In genomic region chr11:721347-721912, GRCh38 we compare ENCODE assay signal across 8 cellular contexts. TPM values are rescaled to one million over a fixed set of nuclear protein-coding genes. Genes with fewer than 3 reads are reported as not detected.
DNase-seq lines count a peak whose midpoint lies in the region; ATAC-seq lines count a peak whose summit lies in the region.
"Had no signal": no experiment of that assay in that cellular context is flagged by ENCODE, and none has a peak within 500 bp of the region (broad histone marks: within the 10 kb centered on the region; RNA-seq: fewer than 3 reads in every experiment).

No MANE protein-coding gene starts in this region.

- intact Hi-C loops in activated CD4-positive, alpha-beta memory T cell treated with anti-CD3 and anti-CD28 coated beads for 36 hours (cut with micrococcal nuclease), result loop anchor here (5.0 kb wide), 1 partner anchor 184 kb away; the partner anchor contains the start of genes HRAS and LRRC56
- intact Hi-C loops in activated T-helper 1 cell treated with anti-CD3 and anti-CD28 coated beads, Interleukin-12 subunit alpha, Interleukin-12 subunit beta, Interleukin-2, Interleukin-4 antibody, amounts not matched to agents 30 ng/mL and 10 ng/mL and 1 ng/mL, durations not matched to agents 14 hours and 24 hours and 36 hours (cut with micrococcal nuclease), result loop anchor here (5.0 to 10.0 kb wide), 2 partner anchors 184 to 277 kb away; partner anchors contain the start of genes ANO9, HRAS and LRRC56

- H3K4me1 Mint-ChIP-seq in activated CD4-positive, alpha-beta memory T cell treated with anti-CD3 and anti-CD28 coated beads, Interleukin-2, amount 10 ng/mL, durations not matched to agents 7 days and 5 days, result peaks cover 24% of the 10 kb centered on the region
- peaks cover 12% of the 10 kb centered on the region for H3K4me1 Mint-ChIP-seq in activated CD4-positive, alpha-beta memory T cell treated with anti-CD3 and anti-CD28 coated beads for 36 hours (ENCODE audit: low read depth)
- H3K4me1 Mint-ChIP-seq in activated T-helper 1 cell treated with anti-CD3 and anti-CD28 coated beads, Interleukin-12 subunit alpha, Interleukin-12 subunit beta, Interleukin-2, Interleukin-4 antibody, amounts not matched to agents 30 ng/mL and 10 ng/mL and 1 ng/mL, durations not matched to agents 14 hours and 24 hours and 36 hours (ENCODE audit: low read depth), result peaks cover 8% of the 10 kb centered on the region
- peaks cover 18% of the 10 kb centered on the region for H3K4me1 Mint-ChIP-seq in stimulated activated naive CD8-positive, alpha-beta T cell treated with anti-CD3 and anti-CD28 coated beads, Interleukin-15, Interleukin-2, amounts not matched to agents 100 ng/mL and 50 ng/mL, for 24 hours (ENCODE audit: low read depth)

- peaks cover 30% of the 10 kb centered on the region for H3K27me3 Mint-ChIP-seq in activated CD4-positive, alpha-beta memory T cell treated with anti-CD3 and anti-CD28 coated beads, Interleukin-2, amount 10 ng/mL, durations not matched to agents 7 days and 5 days
- peaks cover 14% of the 10 kb centered on the region for H3K27me3 Mint-ChIP-seq in activated CD4-positive, alpha-beta memory T cell treated with anti-CD3 and anti-CD28 coated beads for 36 hours
- peaks cover 30% of the 10 kb centered on the region for H3K27me3 Mint-ChIP-seq in activated T-helper 1 cell treated with anti-CD3 and anti-CD28 coated beads, Interleukin-12 subunit alpha, Interleukin-12 subunit beta, Interleukin-2, Interleukin-4 antibody, amounts not matched to agents 30 ng/mL and 10 ng/mL and 1 ng/mL, durations not matched to agents 14 hours and 24 hours and 36 hours (ENCODE audit: insufficient read depth)
- H3K27me3 Mint-ChIP-seq in stimulated activated naive CD8-positive, alpha-beta T cell treated with anti-CD3 and anti-CD28 coated beads, Interleukin-15, Interleukin-2, amounts not matched to agents 100 ng/mL and 50 ng/mL, for 24 hours, result peaks cover 18% of the 10 kb centered on the region

- H3K27ac Mint-ChIP-seq in activated CD4-positive, alpha-beta memory T cell treated with anti-CD3 and anti-CD28 coated beads, Interleukin-2, amount 10 ng/mL, durations not matched to agents 7 days and 5 days, result no peak overlapping the region
- H3K27ac Mint-ChIP-seq in activated CD4-positive, alpha-beta memory T cell treated with anti-CD3 and anti-CD28 coated beads for 36 hours, result no peak overlapping the region
- H3K27ac Mint-ChIP-seq in activated T-helper 1 cell treated with anti-CD3 and anti-CD28 coated beads, Interleukin-12 subunit alpha, Interleukin-12 subunit beta, Interleukin-2, Interleukin-4 antibody, amounts not matched to agents 30 ng/mL and 10 ng/mL and 1 ng/mL, durations not matched to agents 14 hours and 24 hours and 36 hours, result no peak overlapping the region
- H3K27ac Mint-ChIP-seq in stimulated activated naive CD8-positive, alpha-beta T cell treated with anti-CD3 and anti-CD28 coated beads, Interleukin-15, Interleukin-2, amounts not matched to agents 100 ng/mL and 50 ng/mL, for 24 hours, result no peak overlapping the region
- H3K27ac Mint-ChIP-seq: activated CD4-positive, alpha-beta T cell treated with anti-CD3 and anti-CD28 coated beads, Interleukin-2, amount 10 ng/mL, durations not matched to agents 7 days and 5 days had no signal

- DNase-seq in activated CD4-positive, alpha-beta memory T cell treated with anti-CD3 and anti-CD28 coated beads, Interleukin-2, amount 10 ng/mL, durations not matched to agents 7 days and 5 days, result no peak
- no peak for DNase-seq in activated CD4-positive, alpha-beta memory T cell treated with anti-CD3 and anti-CD28 coated beads for 36 hours
- DNase-seq in activated T-helper 1 cell treated with anti-CD3 and anti-CD28 coated beads, Interleukin-12 subunit alpha, Interleukin-12 subunit beta, Interleukin-2, Interleukin-4 antibody, amounts not matched to agents 30 ng/mL and 10 ng/mL and 1 ng/mL, durations not matched to agents 14 hours and 24 hours and 36 hours (ENCODE audit: low spot score), result no peak
- DNase-seq in DMS 273 (lab: John Stamatoyannopoulos, UW; ENCODE audit: unreplicated experiment), result no peak
- DNase-seq: foreskin fibroblast had no signal

- no peak for ATAC-seq in HG03025 (IDR thresholded peaks at IDR 0.05; ENCODE audit: low FRiP score, unreplicated experiment)

- CTCF ChIA-PET in activated CD4-positive, alpha-beta memory T cell treated with anti-CD3 and anti-CD28 coated beads, Interleukin-2, amount 10 ng/mL, durations not matched to agents 7 days and 5 days (lab: Charles Lee), result interaction anchor here (0.6 to 4.2 kb wide), 5 partner anchors 9 to 167 kb away, joined by 3 to 34 read pairs (median 4); partner anchors contain the start of genes DEAF1 and TMEM80
- CTCF ChIA-PET in activated CD4-positive, alpha-beta memory T cell treated with anti-CD3 and anti-CD28 coated beads for 36 hours (lab: Charles Lee), result interaction anchor here (1.0 to 10.1 kb wide), 5 partner anchors 25 to 167 kb away, joined by 4 to 129 read pairs (median 38); partner anchors contain the start of genes DEAF1 and TMEM80

- peak overlapping the region; percentile 21 for H3K4me3 Mint-ChIP-seq in activated CD4-positive, alpha-beta memory T cell treated with anti-CD3 and anti-CD28 coated beads, Interleukin-2, amount 10 ng/mL, durations not matched to agents 7 days and 5 days
- H3K4me3 Mint-ChIP-seq in activated CD4-positive, alpha-beta memory T cell treated with anti-CD3 and anti-CD28 coated beads for 36 hours, result no peak overlapping the region
- peak overlapping the region; percentile 45 for H3K4me3 Mint-ChIP-seq in activated T-helper 1 cell treated with anti-CD3 and anti-CD28 coated beads, Interleukin-12 subunit alpha, Interleukin-12 subunit beta, Interleukin-2, Interleukin-4 antibody, amounts not matched to agents 30 ng/mL and 10 ng/mL and 1 ng/mL, durations not matched to agents 14 hours and 24 hours and 36 hours
- peak overlapping the region; percentile 52 for H3K4me3 Mint-ChIP-seq in stimulated activated naive CD8-positive, alpha-beta T cell treated with anti-CD3 and anti-CD28 coated beads, Interleukin-15, Interleukin-2, amounts not matched to agents 100 ng/mL and 50 ng/mL, for 24 hours
- H3K4me3 Mint-ChIP-seq: activated CD4-positive, alpha-beta T cell treated with anti-CD3 and anti-CD28 coated beads, Interleukin-2, amount 10 ng/mL, durations not matched to agents 7 days and 5 days had no signal

- POLR2A ChIA-PET in activated CD4-positive, alpha-beta memory T cell treated with anti-CD3 and anti-CD28 coated beads, Interleukin-2, amount 10 ng/mL, durations not matched to agents 7 days and 5 days (lab: Charles Lee), result interaction anchor here (0.7 to 3.2 kb wide), 4 partner anchors 25 to 166 kb away, joined by 3 to 22 read pairs (median 6); partner anchors contain the start of genes DEAF1 and TMEM80
- POLR2A ChIA-PET in activated CD4-positive, alpha-beta memory T cell treated with anti-CD3 and anti-CD28 coated beads for 36 hours (lab: Charles Lee), result interaction anchor here (1.0 kb wide), 1 partner anchor 26 kb away, joined by 4 read pairs; the partner anchor contains the start of genes DEAF1 and TMEM80

- no peaks in the 10 kb centered on the region for H3K9me3 Mint-ChIP-seq in activated CD4-positive, alpha-beta memory T cell treated with anti-CD3 and anti-CD28 coated beads, Interleukin-2, amount 10 ng/mL, durations not matched to agents 7 days and 5 days
- no peaks in the 10 kb centered on the region for H3K9me3 Mint-ChIP-seq in activated CD4-positive, alpha-beta memory T cell treated with anti-CD3 and anti-CD28 coated beads for 36 hours
- no peaks in the 10 kb centered on the region for H3K9me3 Mint-ChIP-seq in activated T-helper 1 cell treated with anti-CD3 and anti-CD28 coated beads, Interleukin-12 subunit alpha, Interleukin-12 subunit beta, Interleukin-2, Interleukin-4 antibody, amounts not matched to agents 30 ng/mL and 10 ng/mL and 1 ng/mL, durations not matched to agents 14 hours and 24 hours and 36 hours
- H3K9me3 Mint-ChIP-seq in stimulated activated naive CD8-positive, alpha-beta T cell treated with anti-CD3 and anti-CD28 coated beads, Interleukin-15, Interleukin-2, amounts not matched to agents 100 ng/mL and 50 ng/mL, for 24 hours, result no peaks in the 10 kb centered on the region
- H3K9me3 Mint-ChIP-seq: activated CD4-positive, alpha-beta T cell treated with anti-CD3 and anti-CD28 coated beads, Interleukin-2, amount 10 ng/mL, durations not matched to agents 7 days and 5 days had no signal

- no peaks in the 10 kb centered on the region for H3K36me3 Mint-ChIP-seq in activated CD4-positive, alpha-beta memory T cell treated with anti-CD3 and anti-CD28 coated beads, Interleukin-2, amount 10 ng/mL, durations not matched to agents 7 days and 5 days (ENCODE audit: low read depth)
- H3K36me3 Mint-ChIP-seq in activated CD4-positive, alpha-beta memory T cell treated with anti-CD3 and anti-CD28 coated beads for 36 hours, result no peaks in the 10 kb centered on the region
- peaks cover 3% of the 10 kb centered on the region for H3K36me3 Mint-ChIP-seq in activated T-helper 1 cell treated with anti-CD3 and anti-CD28 coated beads, Interleukin-12 subunit alpha, Interleukin-12 subunit beta, Interleukin-2, Interleukin-4 antibody, amounts not matched to agents 30 ng/mL and 10 ng/mL and 1 ng/mL, durations not matched to agents 14 hours and 24 hours and 36 hours (ENCODE audit: low read depth)
- no peaks in the 10 kb centered on the region for H3K36me3 Mint-ChIP-seq in stimulated activated naive CD8-positive, alpha-beta T cell treated with anti-CD3 and anti-CD28 coated beads, Interleukin-15, Interleukin-2, amounts not matched to agents 100 ng/mL and 50 ng/mL, for 24 hours (ENCODE audit: low read depth)

RNA-seq across cellular contexts. Expression of gene EPS8L2, which starts 15.4 kb away (rescaled TPM):
- 10 to 100 TPM; 16.2 to 19.4 TPM for total RNA-seq in activated CD4-positive, alpha-beta memory T cell treated with anti-CD3 and anti-CD28 coated beads, Interleukin-2, amount 10 ng/mL, durations not matched to agents 7 days and 5 days
- total RNA-seq in activated CD4-positive, alpha-beta memory T cell treated with anti-CD3 and anti-CD28 coated beads for 36 hours, result 10 to 100 TPM; 12.4 to 12.6 TPM
- total RNA-seq in activated T-helper 1 cell treated with anti-CD3 and anti-CD28 coated beads, Interleukin-12 subunit alpha, Interleukin-12 subunit beta, Interleukin-2, Interleukin-4 antibody, amounts not matched to agents 30 ng/mL and 10 ng/mL and 1 ng/mL, durations not matched to agents 14 hours and 24 hours and 36 hours, result 16.8 and 20.2 TPM in 2 replicates

RNA-seq across cellular contexts. Expression of gene TMEM80, which starts 25.8 kb away (rescaled TPM):
- 10 to 100 TPM; 22.6 to 25.3 TPM for total RNA-seq in activated CD4-positive, alpha-beta memory T cell treated with anti-CD3 and anti-CD28 coated beads, Interleukin-2, amount 10 ng/mL, durations not matched to agents 7 days and 5 days
- total RNA-seq in activated CD4-positive, alpha-beta memory T cell treated with anti-CD3 and anti-CD28 coated beads for 36 hours, result 1 to 10 TPM; 9.5 to 9.8 TPM
- total RNA-seq in activated T-helper 1 cell treated with anti-CD3 and anti-CD28 coated beads, Interleukin-12 subunit alpha, Interleukin-12 subunit beta, Interleukin-2, Interleukin-4 antibody, amounts not matched to agents 30 ng/mL and 10 ng/mL and 1 ng/mL, durations not matched to agents 14 hours and 24 hours and 36 hours, result 14.2 and 14.7 TPM in 2 replicates

RNA-seq across cellular contexts. Expression of gene TALDO1, which starts 25.8 kb away (rescaled TPM):
- 100 to 1,000 TPM; 215 to 224 TPM for total RNA-seq in activated CD4-positive, alpha-beta memory T cell treated with anti-CD3 and anti-CD28 coated beads, Interleukin-2, amount 10 ng/mL, durations not matched to agents 7 days and 5 days
- total RNA-seq in activated CD4-positive, alpha-beta memory T cell treated with anti-CD3 and anti-CD28 coated beads for 36 hours, result 100 to 1,000 TPM; 284 to 296 TPM
- total RNA-seq in activated T-helper 1 cell treated with anti-CD3 and anti-CD28 coated beads, Interleukin-12 subunit alpha, Interleukin-12 subunit beta, Interleukin-2, Interleukin-4 antibody, amounts not matched to agents 30 ng/mL and 10 ng/mL and 1 ng/mL, durations not matched to agents 14 hours and 24 hours and 36 hours, result 269 and 283 TPM in 2 replicates

RNA-seq across cellular contexts. Expression of gene DEAF1, which starts 26.4 kb away (rescaled TPM):
- total RNA-seq in activated CD4-positive, alpha-beta memory T cell treated with anti-CD3 and anti-CD28 coated beads, Interleukin-2, amount 10 ng/mL, durations not matched to agents 7 days and 5 days, result 10 to 100 TPM; 33.0 to 34.2 TPM
- total RNA-seq in activated CD4-positive, alpha-beta memory T cell treated with anti-CD3 and anti-CD28 coated beads for 36 hours, result 10 to 100 TPM; 41.5 to 50.5 TPM
- 72.2 and 72.7 TPM in 2 replicates for total RNA-seq in activated T-helper 1 cell treated with anti-CD3 and anti-CD28 coated beads, Interleukin-12 subunit alpha, Interleukin-12 subunit beta, Interleukin-2, Interleukin-4 antibody, amounts not matched to agents 30 ng/mL and 10 ng/mL and 1 ng/mL, durations not matched to agents 14 hours and 24 hours and 36 hours

RNA-seq across cellular contexts. Expression of gene GATD1, which starts 55.9 kb away (rescaled TPM):
- total RNA-seq in activated CD4-positive, alpha-beta memory T cell treated with anti-CD3 and anti-CD28 coated beads, Interleukin-2, amount 10 ng/mL, durations not matched to agents 7 days and 5 days, result 10 to 100 TPM; 48.6 to 52.9 TPM
- 10 to 100 TPM; 36.6 to 39.1 TPM for total RNA-seq in activated CD4-positive, alpha-beta memory T cell treated with anti-CD3 and anti-CD28 coated beads for 36 hours
- 70.4 and 81.7 TPM in 2 replicates for total RNA-seq in activated T-helper 1 cell treated with anti-CD3 and anti-CD28 coated beads, Interleukin-12 subunit alpha, Interleukin-12 subunit beta, Interleukin-2, Interleukin-4 antibody, amounts not matched to agents 30 ng/mL and 10 ng/mL and 1 ng/mL, durations not matched to agents 14 hours and 24 hours and 36 hours
